ENCODE assay signal across 8 cellular contexts in genomic region chr3:33884204-33884561, GRCh38.
A peak's percentile ranks its signal among the peaks of the same experiment; 100 is the strongest.
DNase-seq lines count a peak whose midpoint lies in the region; ATAC-seq and TF ChIP-seq lines count a peak whose summit lies in the region.

No MANE protein-coding gene starts in this region.

- in situ Hi-C loops in astrocyte of the spinal cord (cut with HindIII; ENCODE audit: low sequenced_read_pairs), result no loop called here

- no peaks in the 10 kb centered on the region for H3K9me3 ChIP-seq in right lobe of liver

- peak; percentile 15 for TF ChIP-seq CTCF in astrocyte of the spinal cord (IDR thresholded peaks at IDR 0.05; ENCODE audit: low read depth, low read length)
- TF ChIP-seq CTCF in right lobe of liver (IDR thresholded peaks at IDR 0.05), result peak; percentile 11 to 29 (median 16)
- no peak for TF ChIP-seq CTCF in RWPE1 (conservative IDR thresholded peaks at IDR 0.05; ENCODE audit: low read depth)

- H3K4me1 ChIP-seq in right lobe of liver, result no peaks in the 10 kb centered on the region

- no peak for TF ChIP-seq POLR2A in right lobe of liver (IDR thresholded peaks at IDR 0.05)

- WGBS in right lobe of liver (ENCODE audit: insufficient coverage, low coverage, low lambda C conversion rate, missing lambda C conversion rate), result 50% methylated on average over 4 of the region's 9 CpGs

- intact Hi-C loops in right lobe of liver (cut with DNase I), result loop anchor here (10.0 kb wide), 1 partner anchor 801 kb away; no protein-coding TSS in a partner anchor

- H3K27me3 ChIP-seq in right lobe of liver, result no peaks in the 10 kb centered on the region

- H3K4me3 ChIP-seq in astrocyte of the spinal cord (ENCODE audit: low read depth, low read length), result no peak overlapping the region
- no peak overlapping the region for H3K4me3 ChIP-seq in right lobe of liver

- no peaks in the 10 kb centered on the region for H3K36me3 ChIP-seq in right lobe of liver

- POLR2A ChIA-PET in RWPE1 (lab: Yijun Ruan, JAX; ENCODE audit: low non-redundant PET), result no interaction called here

- ATAC-seq in HG02973 (IDR thresholded peaks at IDR 0.05; ENCODE audit: unreplicated experiment) (peak; percentile 83), right lobe of liver (peak; percentile 54 to 73 (median 58))

- CTCF ChIA-PET in RWPE1 (lab: Yijun Ruan, JAX), result no interaction called here

- no peak overlapping the region for H3K27ac ChIP-seq in right lobe of liver
- no peak overlapping the region for H3K27ac ChIP-seq in RWPE1

- DNase-seq in Daoy (ENCODE audit: low read depth) (peak; percentile 20), astrocyte of the spinal cord (ENCODE audit: low read depth, low spot score) (peak; percentile 24), right lobe of liver (no peak), RWPE1 (ENCODE audit: low spot score) (no peak), NCI-H187 (lab: John Stamatoyannopoulos, UW) (no peak), NCI-H226 (no peak)
- DNase-seq in activated CD4-positive, alpha-beta T cell treated with anti-CD3 and anti-CD28 coated beads for 48 hours, result no peak

Comparison
In these comparisons a context has a peak if more than half of its experiments do, and no peak if none do; other contexts are left out.
1. DNase-seq: peak in Daoy (single experiment) and astrocyte of the spinal cord (single experiment); none in right lobe of liver (0 of 3), RWPE1 (single experiment), NCI-H187 (0 of 2), NCI-H226 (single experiment) and activated CD4-positive, alpha-beta T cell treated with anti-CD3 and anti-CD28 coated beads for 48 hours (single experiment).